ENCODE assay signal across 10 cellular contexts in the genomic region with DNA sequence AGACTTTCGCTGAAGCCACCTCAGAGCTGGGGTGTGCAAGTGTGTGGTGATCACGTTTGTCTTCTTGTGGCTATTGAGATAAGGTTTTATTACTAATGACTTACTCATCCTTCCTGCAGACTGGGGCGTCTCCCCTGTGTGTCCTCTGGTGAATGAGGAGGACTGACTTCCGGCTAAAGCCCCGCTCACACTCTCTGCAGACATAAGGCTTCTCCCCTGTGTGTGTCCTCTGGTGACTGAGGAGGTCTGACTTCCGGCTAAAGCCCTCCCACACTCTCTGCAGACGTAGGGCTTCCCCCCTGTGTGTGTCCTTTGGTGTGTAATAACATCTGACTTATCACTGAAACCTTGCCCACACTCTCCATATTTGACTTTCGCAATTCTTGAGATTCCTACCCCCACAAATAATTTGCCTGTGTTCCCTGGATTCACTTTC. TPM values are rescaled to one million over a fixed set of nuclear protein-coding genes. Genes with fewer than 3 reads are reported as not detected.
DNase-seq lines count a peak whose midpoint lies in the region; ATAC-seq, FAIRE-seq and TF ChIP-seq lines count a peak whose summit lies in the region.
"Had no signal": no experiment of that assay in that cellular context is flagged by ENCODE, and none has a peak within 500 bp of the region (broad histone marks: within the 10 kb centered on the region; RNA-seq: fewer than 3 reads in every experiment).

No MANE protein-coding gene starts in this region.

- ATAC-seq in HG02870 (IDR thresholded peaks at IDR 0.05; ENCODE audit: unreplicated experiment): no peak
- ATAC-seq in HG03135 (IDR thresholded peaks at IDR 0.05; ENCODE audit: unreplicated experiment): no peak

- DNase-seq in CD1c-positive myeloid dendritic cell (ENCODE audit: extremely low spot score) (peak; percentile 66), GM20000 (ENCODE audit: low spot score) (peak; percentile 40), SW480 (ENCODE audit: low spot score) (peak; percentile 56), keratinocyte (ENCODE audit: low read depth, low spot score) (no peak), NCI-H1105 (lab: John Stamatoyannopoulos, UW) (no peak), H4 (ENCODE audit: low spot score) (no peak)

- no peaks in the 10 kb centered on the region for H3K79me2 ChIP-seq in keratinocyte (ENCODE audit: control insufficient read depth, insufficient read depth, low read length)

- peak overlapping the region; percentile 45 for H3K4me2 ChIP-seq in keratinocyte (ENCODE audit: control insufficient read depth, extremely low read depth, insufficient read depth, low read depth, low read length)

- TF ChIP-seq CTCF in GM20000 (IDR thresholded peaks at IDR 0.05; ENCODE audit: extremely low read depth, missing control alignments) (no peak), keratinocyte (optimal IDR thresholded peaks at IDR 0.05 in 1 of 3, IDR thresholded peaks at IDR 0.05 in 1 of 3, conservative IDR thresholded peaks at IDR 0.05 in 1 of 3; ENCODE audit: extremely low read depth in 1 of 3, insufficient read depth in 2 of 3, low read length in 3 of 3) (no peak)

- H3K9me1 ChIP-seq in keratinocyte (ENCODE audit: control insufficient read depth, extremely low read depth, insufficient read depth, low read length): no peaks in the 10 kb centered on the region

- no peaks in the 10 kb centered on the region for H3K27me3 ChIP-seq in keratinocyte (ENCODE audit: control insufficient read depth, extremely low read depth, insufficient read depth, low read length)

- dilution Hi-C loops in keratinocyte (cut with MboI; ENCODE audit: extremely low pct_ligation_motif_present, low sequenced_read_pairs): no loop called here

- H3K9ac ChIP-seq in keratinocyte (ENCODE audit: control insufficient read depth, extremely low read depth, insufficient read depth, low read length): no peak overlapping the region

- no peak overlapping the region for H3K27ac ChIP-seq in keratinocyte (ENCODE audit: control insufficient read depth, insufficient read depth, low read length)

- no peaks in the 10 kb centered on the region for H3K36me3 ChIP-seq in keratinocyte (ENCODE audit: control insufficient read depth in 2 of 2, extremely low read depth in 1 of 2, insufficient read depth in 2 of 2, low read length in 2 of 2)

- FAIRE-seq in keratinocyte (lab: Jason Lieb, UNC): peak; percentile 29

- H2AFZ ChIP-seq in keratinocyte (ENCODE audit: control insufficient read depth, low read length): peak overlapping the region; percentile 73

- H3K4me3 ChIP-seq in keratinocyte (ENCODE audit: control insufficient read depth in 2 of 3, extremely low read depth in 1 of 3, insufficient read depth in 2 of 3, low read depth in 1 of 3, low read length in 3 of 3): no peak overlapping the region

- peaks cover 17% of the 10 kb centered on the region for H3K9me3 ChIP-seq in keratinocyte (ENCODE audit: control insufficient read depth, low read depth, low read length)

- peaks cover 12% of the 10 kb centered on the region for H3K4me1 ChIP-seq in keratinocyte (ENCODE audit: control insufficient read depth, extremely low read depth, insufficient read depth, low read length)

- no peaks in the 10 kb centered on the region for H4K20me1 ChIP-seq in keratinocyte (ENCODE audit: control insufficient read depth, extremely low read depth, insufficient read depth, low read length)

RNA-seq across cellular contexts. Expression of a gene that starts 19.4 kb away (rescaled TPM):
- not detected in 3 replicates for polyA plus RNA-seq in keratinocyte
- not detected for polyA plus RNA-seq in keratinocyte (2011; ENCODE audit: low read depth)
- not detected in 2 replicates for polyA plus RNA-seq in keratinocyte (2011; cell fraction: cytosol; rRNA removed)
- not detected in 2 replicates for polyA plus RNA-seq in keratinocyte (2011; cell fraction: nucleus; rRNA removed)
- polyA plus RNA-seq in keratinocyte (2012; ENCODE audit: low replicate concordance): not detected in 2 replicates
- polyA minus RNA-seq in keratinocyte: not detected in 3 replicates
- not detected for polyA minus RNA-seq in keratinocyte (2011; cell fraction: cytosol; rRNA and poly(A)+ RNA removed)
- not detected in 2 replicates for polyA minus RNA-seq in keratinocyte (2011; cell fraction: nucleus; rRNA and poly(A)+ RNA removed)
- not detected in 2 replicates for total RNA-seq in H4 (2014; rRNA removed; shearing (Covaris generic))
- total RNA-seq: activated T-helper 1 cell treated with anti-CD3 and anti-CD28 coated beads, Interleukin-12 subunit alpha, Interleukin-12 subunit beta, Interleukin-2, Interleukin-4 antibody, amounts not matched to agents 30 ng/mL and 10 ng/mL and 1 ng/mL, durations not matched to agents 14 hours and 24 hours and 36 hours had no signal
- polyA plus RNA-seq: neural cell had no signal

RNA-seq across cellular contexts. Expression of a gene that starts 38.5 kb away (rescaled TPM):
- 1.7 to 4.2 TPM (median 4.1 TPM) in 3 replicates for polyA plus RNA-seq in keratinocyte
- polyA plus RNA-seq in keratinocyte (2011; ENCODE audit: low read depth): 1.8 TPM
- polyA plus RNA-seq in keratinocyte (2011; cell fraction: cytosol; rRNA removed): 6.7 and 9.7 TPM in 2 replicates
- 3.6 and 4.1 TPM in 2 replicates for polyA plus RNA-seq in keratinocyte (2011; cell fraction: nucleus; rRNA removed)
- polyA plus RNA-seq in keratinocyte (2012; ENCODE audit: low replicate concordance): 4.0 and 8.3 TPM in 2 replicates
- polyA minus RNA-seq in keratinocyte: 3.3 to 4.2 TPM (median 3.7 TPM) in 3 replicates
- 10.0 TPM for polyA minus RNA-seq in keratinocyte (2011; cell fraction: cytosol; rRNA and poly(A)+ RNA removed)
- polyA minus RNA-seq in keratinocyte (2011; cell fraction: nucleus; rRNA and poly(A)+ RNA removed): 2.4 and 2.8 TPM in 2 replicates
- 8.7 and 11.7 TPM in 2 replicates for total RNA-seq in H4 (2014; rRNA removed; shearing (Covaris generic))

Comparison
In these comparisons a context has a peak if more than half of its experiments do, and no peak if none do; other contexts are left out.
1. DNase-seq: peak in CD1c-positive myeloid dendritic cell (single experiment), GM20000 (single experiment) and SW480 (single experiment); none in keratinocyte (single experiment), NCI-H1105 (single experiment) and H4 (single experiment).